In the genomic region with DNA sequence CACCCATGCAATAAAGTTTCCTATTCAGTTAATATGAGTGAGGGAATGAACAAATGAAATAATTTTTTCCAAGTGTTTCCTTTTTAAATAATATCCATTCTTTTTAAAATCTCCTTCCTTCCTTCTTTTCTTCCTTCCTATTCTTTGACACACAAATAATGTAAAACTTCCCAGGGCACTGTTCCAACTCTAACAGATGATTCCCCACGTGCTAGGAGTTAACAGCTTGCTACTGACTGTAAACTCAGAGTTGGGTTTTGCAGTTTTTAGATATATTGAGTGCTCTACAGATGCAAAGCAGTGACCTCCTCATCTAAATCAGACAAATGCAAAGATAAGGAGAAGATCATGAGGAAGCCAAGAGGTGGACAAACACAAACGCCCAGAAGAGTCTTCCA, we compare ENCODE assay signal across 24 cellular contexts. TPM values are rescaled to one million over a fixed set of nuclear protein-coding genes. Genes with fewer than 3 reads are reported as not detected.
DNase-seq lines count a peak whose midpoint lies in the region; ATAC-seq, FAIRE-seq and TF ChIP-seq lines count a peak whose summit lies in the region.
"Had no signal": no experiment of that assay in that cellular context is flagged by ENCODE, and none has a peak within 500 bp of the region (broad histone marks: within the 10 kb centered on the region; RNA-seq: fewer than 3 reads in every experiment).

No MANE protein-coding gene starts in this region.

- H3K9me2 ChIP-seq in neural cell (ENCODE audit: insufficient read depth, low read length): no peaks in the 10 kb centered on the region

- peak overlapping the region; percentile 88 for H3K4me3 ChIP-seq in endodermal cell (ENCODE audit: low read length)
- peak overlapping the region; percentile 31 for H3K4me3 ChIP-seq in neural cell (ENCODE audit: low read length)
- H3K4me3 ChIP-seq: BLaER1, lung, pancreas had no signal

- peaks cover 6% of the 10 kb centered on the region for H3K36me3 Mint-ChIP-seq in endodermal cell (ENCODE audit: low read depth)
- H3K36me3 Mint-ChIP-seq: activated naive CD4-positive, alpha-beta T cell treated with anti-CD3 and anti-CD28 coated beads, Interleukin-2, amount 50 U/mL, for 24 hours had no signal

- no peak for DNase-seq in D721Med (ENCODE audit: insufficient read length, low spot score)
- peak; percentile 89 for DNase-seq in NCI-H1694 treated with DMSO at 0.1 percent for 48 hours (lab: John Stamatoyannopoulos, UW)
- DNase-seq in endodermal cell: no peak
- DNase-seq in DMS114 treated with DMSO at 0.1 percent for 48 hours (lab: John Stamatoyannopoulos, UW; ENCODE audit: unreplicated experiment): no peak
- no peak for DNase-seq in activated CD4-positive, CD25-positive, alpha-beta regulatory T cell treated with anti-CD3 and anti-CD28 coated beads, Interleukin-2, amount 50 U/mL, for 72 hours
- DNase-seq: activated CD4-positive, alpha-beta T cell treated with anti-CD3 and anti-CD28 coated beads, Interleukin-2, amount 50 U/mL, for 1 hour; aorta; cerebellar nuclear complex; effector CD8-positive, alpha-beta T cell; GF-D8; IMR-90; pancreas; stimulated activated CD4-positive, alpha-beta T cell treated with anti-CD3 and anti-CD28 coated beads, Interleukin-15, amount 100 ng/mL, for 24 hours; T-helper 17 cell had no signal

- H3K27me3 Mint-ChIP-seq in endodermal cell (ENCODE audit: insufficient read depth): no peaks in the 10 kb centered on the region

- H2AFZ ChIP-seq in neural cell (ENCODE audit: low read depth, low read length): no peak overlapping the region

- TF ChIP-seq EP300 in neural cell (conservative IDR thresholded peaks at IDR 0.05; ENCODE audit: poor library complexity, severe bottlenecking): no peak

- no peaks in the 10 kb centered on the region for H4K20me1 ChIP-seq in neural cell (ENCODE audit: insufficient read depth)
- H4K20me1 ChIP-seq: BLaER1 had no signal

- ATAC-seq in GM19035 (IDR thresholded peaks at IDR 0.05; ENCODE audit: unreplicated experiment) (no peak), GM21390 (IDR thresholded peaks at IDR 0.05; ENCODE audit: unreplicated experiment) (no peak)
- ATAC-seq: esophagus mucosa, pancreas, T-helper 17 cell had no signal

- H3F3A ChIP-seq in neural cell (ENCODE audit: insufficient read depth, low read length, poor library complexity, severe bottlenecking): no peaks in the 10 kb centered on the region

- TF ChIP-seq RAD21 in neural cell (conservative IDR thresholded peaks at IDR 0.05): no peak

- WGBS in endodermal cell (ENCODE audit: insufficient coverage in 1 of 2, insufficient read length in 1 of 2), 2 experiments: 75 to 100% methylated on average over 1 to 2 of the region's 2 CpGs

- peak; percentile 46 for FAIRE-seq in D721Med (lab: Jason Lieb, UNC)
- FAIRE-seq: frontal cortex, keratinocyte, pancreas had no signal

- peaks cover 6% of the 10 kb centered on the region for H3K36me3 ChIP-seq in endodermal cell (ENCODE audit: control insufficient read depth, insufficient read depth, low read length)
- H3K36me3 ChIP-seq in neural cell (ENCODE audit: insufficient read depth, low read length): no peaks in the 10 kb centered on the region
- H3K36me3 ChIP-seq: BLaER1, pancreas had no signal

- no peaks in the 10 kb centered on the region for H3K79me2 ChIP-seq in neural cell (replicated peaks; ENCODE audit: insufficient read depth, low read length)

- TF ChIP-seq CTCF in D721Med (IDR thresholded peaks at IDR 0.05; ENCODE audit: insufficient read depth, missing control alignments) (no peak), endodermal cell (conservative IDR thresholded peaks at IDR 0.05) (no peak), neural cell (IDR thresholded peaks at IDR 0.05; ENCODE audit: poor library complexity, severe bottlenecking) (no peak)

- H3K9ac ChIP-seq in endodermal cell (ENCODE audit: extremely low read depth, low read length, poor library complexity, severe bottlenecking) (peak overlapping the region; percentile 96), neural cell (ENCODE audit: low read length) (no peak overlapping the region)
- H3K9ac ChIP-seq: BLaER1 had no signal

- H3K4me1 Mint-ChIP-seq in endodermal cell: peaks cover 61% of the 10 kb centered on the region

- H3K27ac Mint-ChIP-seq in endodermal cell: peak overlapping the region; percentile 98
- H3K27ac Mint-ChIP-seq: activated naive CD4-positive, alpha-beta T cell treated with anti-CD3 and anti-CD28 coated beads, Interleukin-2, amount 50 U/mL, for 24 hours; T-helper 17 cell had no signal

- no peaks in the 10 kb centered on the region for H3K27me3 ChIP-seq in endodermal cell (ENCODE audit: control insufficient read depth, insufficient read depth, low read length, poor library complexity, severe bottlenecking)
- H3K27me3 ChIP-seq in neural cell (ENCODE audit: insufficient read depth, low read depth, low read length): no peaks in the 10 kb centered on the region
- H3K27me3 ChIP-seq: BLaER1 had no signal

- no peak overlapping the region for H3K4me3 Mint-ChIP-seq in endodermal cell
- H3K4me3 Mint-ChIP-seq: activated naive CD4-positive, alpha-beta T cell treated with anti-CD3 and anti-CD28 coated beads, Interleukin-2, amount 50 U/mL, for 24 hours; T-helper 17 cell had no signal

- peaks cover 9% of the 10 kb centered on the region for H3K4me1 ChIP-seq in endodermal cell (ENCODE audit: control insufficient read depth, insufficient read depth, low read length)
- H3K4me1 ChIP-seq: pancreas had no signal

- H3K4me2 ChIP-seq in neural cell (ENCODE audit: low read length): no peak overlapping the region
- H3K4me2 ChIP-seq: BLaER1 had no signal

- H3K9me3 Mint-ChIP-seq in endodermal cell: peaks cover 4% of the 10 kb centered on the region
- H3K9me3 Mint-ChIP-seq: activated naive CD4-positive, alpha-beta T cell treated with anti-CD3 and anti-CD28 coated beads, Interleukin-2, amount 50 U/mL, for 24 hours had no signal

- H3K27ac ChIP-seq in endodermal cell (ENCODE audit: low read depth, low read length) (peak overlapping the region; percentile 94), neural cell (ENCODE audit: low read length) (peak overlapping the region; percentile 63)
- H3K27ac ChIP-seq: BLaER1, HL-60, pancreas had no signal

- H3K9me3 ChIP-seq in endodermal cell (ENCODE audit: control insufficient read depth, low read length) (peaks cover 28% of the 10 kb centered on the region), neural cell (ENCODE audit: low read length) (no peaks in the 10 kb centered on the region)
- H3K9me3 ChIP-seq: BLaER1, pancreas had no signal

TF ChIP-seq in neural cell, 6 proteins besides CTCF, POLR2A, EP300 and RAD21:
- TF ChIP-seq POLR2AphosphoS5 (IDR thresholded peaks at IDR 0.05) (no peak), MXI1 (conservative IDR thresholded peaks at IDR 0.05; ENCODE audit: poor library complexity, severe bottlenecking) (no peak), SMC3 (conservative IDR thresholded peaks at IDR 0.05; ENCODE audit: poor library complexity) (no peak), REST (IDR thresholded peaks at IDR 0.05; ENCODE audit: borderline replicate concordance) (no peak), TAF1 (IDR thresholded peaks at IDR 0.05; ENCODE audit: low read depth) (no peak), EZH2 (IDR thresholded peaks at IDR 0.05; ENCODE audit: borderline replicate concordance, insufficient read depth, low read length, poor library complexity, severe bottlenecking) (no peak)

RNA-seq across cellular contexts. Expression of gene POU2F1, which starts 54.0 kb away (rescaled TPM):
- total RNA-seq in endodermal cell: 10 to 100 TPM; 48.6 to 49.4 TPM
- 12.1 TPM for polyA plus RNA-seq in endodermal cell (2013, experiment 1 of 2)
- polyA plus RNA-seq in endodermal cell (2013, experiment 2 of 2): 15.6 TPM
- polyA plus RNA-seq in neural cell: 10.3 and 10.9 TPM in 2 replicates
- 50.4 and 73.3 TPM in 2 replicates for polyA minus RNA-seq in neural cell
